ENCODE assay signal across 28 cellular contexts in genomic region chr2:127069003-127069402, GRCh38. TPM values are rescaled to one million over a fixed set of nuclear protein-coding genes. Genes with fewer than 3 reads are reported as not detected.
DNase-seq lines count a peak whose midpoint lies in the region; ATAC-seq and TF ChIP-seq lines count a peak whose summit lies in the region.
"Had no signal": no experiment of that assay in that cellular context is flagged by ENCODE, and none has a peak within 500 bp of the region (broad histone marks: within the 10 kb centered on the region; RNA-seq: fewer than 3 reads in every experiment).

No MANE protein-coding gene starts in this region.

- H3K9ac ChIP-seq in BLaER1 (peak overlapping the region; percentile 54; the same call in 1 of the 2 replicates), neuronal stem cell (ENCODE audit: low read depth, low read length, poor library complexity) (no peak overlapping the region)

- peaks cover 100% of the 10 kb centered on the region for H4K20me1 ChIP-seq in BLaER1

- WGBS in neuronal stem cell (ENCODE audit: extremely low coverage in 2 of 2, insufficient read length in 2 of 2, insufficient replicate concordance in 1 of 2), 2 donors: no CpG with 5 or more reads among the region's 10 CpGs

- POLR2A ChIA-PET in RWPE1 (lab: Yijun Ruan, JAX; ENCODE audit: low non-redundant PET): no interaction called here

- H2BK15ac ChIP-seq in neuronal stem cell (ENCODE audit: low read length): peak overlapping the region; percentile 75

- no peak for ATAC-seq in central memory CD8-positive, alpha-beta T cell (replicated peaks; ENCODE audit: extremely low read depth, poor library complexity, severe bottlenecking)
- ATAC-seq: esophagus mucosa, HCT116, K562, left colon, Panc1 had no signal

- no peak overlapping the region for H2BK12ac ChIP-seq in neuronal stem cell (ENCODE audit: low read length)

- no peak overlapping the region for H2BK5ac ChIP-seq in neuronal stem cell (ENCODE audit: low read length)

- no peak overlapping the region for H3K4ac ChIP-seq in neuronal stem cell (ENCODE audit: low read length)

- H3K27me3 Mint-ChIP-seq in central memory CD8-positive, alpha-beta T cell: no peaks in the 10 kb centered on the region
- H3K27me3 Mint-ChIP-seq in T-helper 2 cell treated with Interferon-gamma antibody and Interleukin-4, amounts not matched to agents 5 μg/mL and 100 μg/mL, for 36 hours (ENCODE audit: low read depth): no peaks in the 10 kb centered on the region
- H3K27me3 Mint-ChIP-seq in activated CD4-positive, alpha-beta T cell treated with anti-CD3 and anti-CD28 coated beads, Interleukin-2, amount 10 ng/mL, durations not matched to agents 24 days and 14 days: no peaks in the 10 kb centered on the region
- H3K27me3 Mint-ChIP-seq: activated CD4-positive, alpha-beta memory T cell treated with anti-CD3 and anti-CD28 coated beads, Interleukin-2, amount 10 ng/mL, durations not matched to agents 7 days and 5 days; stimulated activated naive CD8-positive, alpha-beta T cell treated with anti-CD3 and anti-CD28 coated beads, Interleukin-15, Interleukin-2, amounts not matched to agents 100 ng/mL and 50 ng/mL, for 24 hours had no signal

- peaks cover 74% of the 10 kb centered on the region for H3K36me3 ChIP-seq in BLaER1
- H3K36me3 ChIP-seq in neuronal stem cell (replicated peaks in 1 of 2; ENCODE audit: control insufficient read depth in 2 of 2, insufficient read depth in 2 of 2, low read length in 2 of 2): peaks cover 4 to 12% of the 10 kb centered on the region in 2 donors
- H3K36me3 ChIP-seq: colonic mucosa had no signal

- H4K8ac ChIP-seq in neuronal stem cell (ENCODE audit: low read depth, low read length): no peak overlapping the region

- no peak for DNase-seq in RWPE1 (ENCODE audit: low spot score)
- DNase-seq in central memory CD8-positive, alpha-beta T cell (ENCODE audit: low spot score in 2 of 2): no peak
- no peak for DNase-seq in neuronal stem cell (ENCODE audit: low spot score)
- DNase-seq in NCI-H2029 treated with DMSO at 0.1 percent for 48 hours (lab: John Stamatoyannopoulos, UW): no peak
- no peak for DNase-seq in T-helper 2 cell treated with Interferon-gamma antibody and Interleukin-4, amounts not matched to agents 5 μg/mL and 100 μg/mL, for 36 hours (ENCODE audit: low spot score)
- DNase-seq in DMS153 (lab: John Stamatoyannopoulos, UW): no peak
- no peak for DNase-seq in activated CD4-positive, alpha-beta T cell treated with anti-CD3 and anti-CD28 coated beads, Interleukin-2, amount 10 ng/mL, durations not matched to agents 24 days and 14 days
- DNase-seq: activated CD4-positive, alpha-beta memory T cell treated with anti-CD3 and anti-CD28 coated beads, Interleukin-2, amount 10 ng/mL, durations not matched to agents 7 days and 5 days; activated gamma-delta T cell; colonic mucosa; COR-L47; DMS79 treated with DMSO at 0.1 percent for 48 hours; endodermal cell; foreskin fibroblast; GF-D8; left colon; mesenchymal stem cell; NCI-H1092 treated with DMSO at 0.1 percent for 48 hours; NCI-H187 treated with DMSO at 0.1 percent for 48 hours; NCI-H526 treated with DMSO at 0.1 percent for 48 hours; SIG-M5 had no signal

- H3K9me3 Mint-ChIP-seq in central memory CD8-positive, alpha-beta T cell: no peaks in the 10 kb centered on the region
- no peaks in the 10 kb centered on the region for H3K9me3 Mint-ChIP-seq in T-helper 2 cell treated with Interferon-gamma antibody and Interleukin-4, amounts not matched to agents 5 μg/mL and 100 μg/mL, for 36 hours
- H3K9me3 Mint-ChIP-seq in activated CD4-positive, alpha-beta T cell treated with anti-CD3 and anti-CD28 coated beads, Interleukin-2, amount 10 ng/mL, durations not matched to agents 24 days and 14 days: no peaks in the 10 kb centered on the region
- H3K9me3 Mint-ChIP-seq: activated CD4-positive, alpha-beta memory T cell treated with anti-CD3 and anti-CD28 coated beads, Interleukin-2, amount 10 ng/mL, durations not matched to agents 7 days and 5 days; endodermal cell; stimulated activated naive CD8-positive, alpha-beta T cell treated with anti-CD3 and anti-CD28 coated beads, Interleukin-15, Interleukin-2, amounts not matched to agents 100 ng/mL and 50 ng/mL, for 24 hours had no signal

- H3K14ac ChIP-seq in neuronal stem cell (ENCODE audit: low read length): no peak overlapping the region

- H3K27me3 ChIP-seq in BLaER1 (no peaks in the 10 kb centered on the region), neuronal stem cell (ENCODE audit: control insufficient read depth in 3 of 3, insufficient read depth in 3 of 3, low read depth in 1 of 3, low read length in 3 of 3) (no peaks in the 10 kb centered on the region)
- H3K27me3 ChIP-seq: colonic mucosa, tibial nerve had no signal

- peak overlapping the region; percentile 35 for H3K27ac Mint-ChIP-seq in central memory CD8-positive, alpha-beta T cell (ENCODE audit: low read depth)
- no peak overlapping the region for H3K27ac Mint-ChIP-seq in T-helper 2 cell treated with Interferon-gamma antibody and Interleukin-4, amounts not matched to agents 5 μg/mL and 100 μg/mL, for 36 hours
- no peak overlapping the region for H3K27ac Mint-ChIP-seq in activated CD4-positive, alpha-beta T cell treated with anti-CD3 and anti-CD28 coated beads, Interleukin-2, amount 10 ng/mL, durations not matched to agents 24 days and 14 days
- H3K27ac Mint-ChIP-seq: activated CD4-positive, alpha-beta memory T cell treated with anti-CD3 and anti-CD28 coated beads, Interleukin-2, amount 10 ng/mL, durations not matched to agents 7 days and 5 days; endodermal cell; stimulated activated naive CD8-positive, alpha-beta T cell treated with anti-CD3 and anti-CD28 coated beads, Interleukin-15, Interleukin-2, amounts not matched to agents 100 ng/mL and 50 ng/mL, for 24 hours had no signal

- peaks cover 100% of the 10 kb centered on the region for H3K4me1 ChIP-seq in BLaER1
- peaks cover 18 to 19% of the 10 kb centered on the region in 2 donors for H3K4me1 ChIP-seq in neuronal stem cell (ENCODE audit: control insufficient read depth in 2 of 2, insufficient read depth in 1 of 2, low read depth in 1 of 2, low read length in 2 of 2)

- intact Hi-C loops in activated CD4-positive, alpha-beta T cell treated with anti-CD3 and anti-CD28 coated beads, Interleukin-2, amount 10 ng/mL, durations not matched to agents 24 days and 14 days (cut with micrococcal nuclease): no loop called here

- no peak overlapping the region for H3K4me3 ChIP-seq in BLaER1
- peak overlapping the region in 1 of 2 donors; percentile 12 for H3K4me3 ChIP-seq in neuronal stem cell (ENCODE audit: low read length in 2 of 2)
- H3K4me3 ChIP-seq: colonic mucosa, K562, tibial nerve had no signal

- H4K91ac ChIP-seq in neuronal stem cell (ENCODE audit: low read depth, low read length, poor library complexity): no peak overlapping the region

- peak overlapping the region; percentile 53 for H2AK5ac ChIP-seq in neuronal stem cell (ENCODE audit: low read depth, low read length)

- CTCF ChIA-PET in RWPE1 (lab: Yijun Ruan, JAX): interaction anchor here (0.6 to 1.6 kb wide), 5 partner anchors 10 to 410 kb away, joined by 3 to 5 read pairs (median 3); no protein-coding TSS in a partner anchor

- peaks cover 4% of the 10 kb centered on the region for H3K79me1 ChIP-seq in neuronal stem cell (ENCODE audit: low read depth, low read length)

- peak overlapping the region; percentile 7 for H3K18ac ChIP-seq in neuronal stem cell (ENCODE audit: low read length)

- H3K23ac ChIP-seq in neuronal stem cell (ENCODE audit: low read depth, low read length, poor library complexity): no peak overlapping the region

- peaks cover 58% of the 10 kb centered on the region for H3K4me1 Mint-ChIP-seq in central memory CD8-positive, alpha-beta T cell
- peaks cover 12% of the 10 kb centered on the region for H3K4me1 Mint-ChIP-seq in T-helper 2 cell treated with Interferon-gamma antibody and Interleukin-4, amounts not matched to agents 5 μg/mL and 100 μg/mL, for 36 hours (ENCODE audit: low read depth)
- H3K4me1 Mint-ChIP-seq in activated CD4-positive, alpha-beta T cell treated with anti-CD3 and anti-CD28 coated beads, Interleukin-2, amount 10 ng/mL, durations not matched to agents 24 days and 14 days: peaks cover 19% of the 10 kb centered on the region

- H3K9me3 ChIP-seq in BLaER1 (no peaks in the 10 kb centered on the region), neuronal stem cell (replicated peaks in 1 of 2; ENCODE audit: control insufficient read depth in 2 of 2, insufficient read depth in 1 of 2, low read depth in 1 of 2, low read length in 2 of 2) (no peaks in the 10 kb centered on the region)
- H3K9me3 ChIP-seq: colonic mucosa, tibial nerve had no signal

- H3K27ac ChIP-seq in BLaER1 (peak overlapping the region; percentile 59), RWPE1 (peak overlapping the region; percentile 16), neuronal stem cell (replicated peaks; ENCODE audit: low read length) (no peak overlapping the region)
- H3K27ac ChIP-seq: colonic mucosa had no signal

- H3K4me2 ChIP-seq in BLaER1: peak overlapping the region; percentile 90
- no peak overlapping the region for H3K4me2 ChIP-seq in neuronal stem cell (ENCODE audit: insufficient read depth, low read length, poor library complexity, severe bottlenecking)

- TF ChIP-seq CTCF in RWPE1 (conservative IDR thresholded peaks at IDR 0.05; ENCODE audit: low read depth): no peak

- H2AFZ ChIP-seq in neuronal stem cell (ENCODE audit: low read length): no peak overlapping the region

- no peak overlapping the region for H2BK120ac ChIP-seq in neuronal stem cell (ENCODE audit: low read depth, low read length)

- peaks cover 31% of the 10 kb centered on the region for H3K36me3 Mint-ChIP-seq in central memory CD8-positive, alpha-beta T cell (ENCODE audit: insufficient read depth)
- peaks cover 32% of the 10 kb centered on the region for H3K36me3 Mint-ChIP-seq in T-helper 2 cell treated with Interferon-gamma antibody and Interleukin-4, amounts not matched to agents 5 μg/mL and 100 μg/mL, for 36 hours (ENCODE audit: low read depth)
- H3K36me3 Mint-ChIP-seq in activated CD4-positive, alpha-beta T cell treated with anti-CD3 and anti-CD28 coated beads, Interleukin-2, amount 10 ng/mL, durations not matched to agents 24 days and 14 days (ENCODE audit: low read depth): peaks cover 27% of the 10 kb centered on the region

- no peak overlapping the region for H3K4me3 Mint-ChIP-seq in central memory CD8-positive, alpha-beta T cell
- no peak overlapping the region for H3K4me3 Mint-ChIP-seq in T-helper 2 cell treated with Interferon-gamma antibody and Interleukin-4, amounts not matched to agents 5 μg/mL and 100 μg/mL, for 36 hours
- H3K4me3 Mint-ChIP-seq in activated CD4-positive, alpha-beta T cell treated with anti-CD3 and anti-CD28 coated beads, Interleukin-2, amount 10 ng/mL, durations not matched to agents 24 days and 14 days: no peak overlapping the region
- H3K4me3 Mint-ChIP-seq: activated CD4-positive, alpha-beta memory T cell treated with anti-CD3 and anti-CD28 coated beads, Interleukin-2, amount 10 ng/mL, durations not matched to agents 7 days and 5 days; endodermal cell; stimulated activated naive CD8-positive, alpha-beta T cell treated with anti-CD3 and anti-CD28 coated beads, Interleukin-15, Interleukin-2, amounts not matched to agents 100 ng/mL and 50 ng/mL, for 24 hours had no signal

RNA-seq across cellular contexts. Expression of gene BIN1, which starts 38.0 kb away (rescaled TPM):
- polyA plus RNA-seq in neuronal stem cell (2013, experiment 1 of 2): 58.5 TPM
- 59.1 TPM for polyA plus RNA-seq in neuronal stem cell (2013, experiment 2 of 2)
- total RNA-seq in activated CD4-positive, alpha-beta T cell treated with anti-CD3 and anti-CD28 coated beads, Interleukin-2, amount 10 ng/mL, durations not matched to agents 24 days and 14 days: 38.3 and 39.7 TPM in 2 replicates
